In genomic region chr13:99929866-99930265, GRCh38 we compare ENCODE assay signal across 27 cellular contexts. TPM values are rescaled to one million over a fixed set of nuclear protein-coding genes. Genes with fewer than 3 reads are reported as not detected.
"Had no signal": no experiment of that assay in that cellular context is flagged by ENCODE, and none has a peak within 500 bp of the region (broad histone marks: within the 10 kb centered on the region; RNA-seq: fewer than 3 reads in every experiment).

No MANE protein-coding gene starts in this region.

- H3K9me3 ChIP-seq: heart left ventricle, pancreas, stomach, thoracic aorta had no signal

- H3K27ac ChIP-seq: heart left ventricle, pancreas, stomach, thoracic aorta had no signal

- FAIRE-seq: endometrium, frontal cortex, pancreas had no signal

- H3K4me3 ChIP-seq: heart left ventricle, pancreas, stomach, thoracic aorta had no signal

- H3K4me1 ChIP-seq: heart left ventricle, pancreas had no signal

- H3K36me3 ChIP-seq: heart left ventricle, pancreas, stomach, thoracic aorta had no signal

- ATAC-seq: esophagus mucosa; heart left ventricle; naive thymus-derived CD4-positive, alpha-beta T cell; pancreas; sciatic nerve had no signal

- H3K4me3 Mint-ChIP-seq: naive thymus-derived CD4-positive, alpha-beta T cell had no signal

- DNase-seq: effector memory CD4-positive, alpha-beta T cell; heart left ventricle; hippocampal formation; kidney glomerular epithelial cell; mammary epithelial cell; naive thymus-derived CD4-positive, alpha-beta T cell; occipital lobe; pancreas; stimulated activated CD4-positive, alpha-beta T cell treated with anti-CD3 and anti-CD28 coated beads, Interleukin-2, amount 100 ng/mL, for 24 hours; stimulated activated CD4-positive, alpha-beta T cell treated with anti-CD3 and anti-CD28 coated beads, Interleukin-4, amount 100 ng/mL, for 4 hours; stimulated activated naive CD4-positive, alpha-beta T cell; stomach; trophoblast cell had no signal

- H3K27ac Mint-ChIP-seq: naive thymus-derived CD4-positive, alpha-beta T cell; progenitor cell of endocrine pancreas had no signal

RNA-seq across cellular contexts. Expression of gene ZIC5, which starts 41.7 kb away (rescaled TPM):
- total RNA-seq: esophagus mucosa; fibroblast of lung; glomerular endothelial cell; heart left ventricle; lower leg skin; mammary epithelial cell; mesenteric fat pad; mononuclear cell; naive thymus-derived CD4-positive, alpha-beta T cell; progenitor cell of endocrine pancreas; renal cortical epithelial cell; sciatic nerve; skeletal muscle tissue; stomach; thoracic aorta; urinary bladder had no signal
- polyA plus RNA-seq: fibroblast of lung; heart left ventricle; mammary epithelial cell; naive thymus-derived CD4-positive, alpha-beta T cell; pancreas; stomach; urinary bladder had no signal

RNA-seq across cellular contexts. Expression of gene ZIC2, which starts 51.7 kb away (rescaled TPM):
- total RNA-seq: fibroblast of lung, glomerular endothelial cell, heart left ventricle, mesenteric fat pad, mononuclear cell, progenitor cell of endocrine pancreas, renal cortical epithelial cell, sciatic nerve, skeletal muscle tissue, stomach, thoracic aorta had no signal
- polyA plus RNA-seq: fibroblast of lung; heart left ventricle; naive thymus-derived CD4-positive, alpha-beta T cell; pancreas; stomach; urinary bladder had no signal
